1 cellular context compared by ENCODE assay signal in the genomic region with DNA sequence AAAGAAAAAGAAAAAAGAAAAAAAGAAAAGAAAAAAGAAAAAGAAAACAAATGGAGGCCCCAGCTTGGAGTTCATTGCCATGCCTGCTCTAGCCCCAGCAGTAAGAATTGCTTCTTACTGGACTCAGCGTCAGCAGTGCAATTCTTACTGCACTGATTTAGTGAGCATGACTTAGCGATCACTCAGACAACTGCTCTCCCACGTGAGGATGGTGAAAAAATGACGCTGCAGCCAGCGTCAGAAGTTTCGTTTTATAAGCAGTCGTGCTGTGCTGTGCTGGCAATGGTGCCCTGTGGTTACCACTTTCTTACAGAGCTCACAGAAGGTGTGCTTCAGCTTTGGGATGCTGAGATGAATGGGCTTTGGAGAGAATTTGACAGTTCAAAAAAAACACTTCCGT.
A peak's percentile ranks its signal among the peaks of the same experiment; 100 is the strongest.
TF ChIP-seq lines count a peak whose summit lies in the region.

No MANE protein-coding gene starts in this region.

TF ChIP-seq in K562, 482 proteins besides CTCF, POLR2A, EP300 and RAD21 (continued from another document):
- TF ChIP-seq CREM (IDR thresholded peaks at IDR 0.05; ENCODE audit: low read depth) (0 out of 2 replicates have a peak, but pooled peaks have one; percentile 31), KDM1A (IDR thresholded peaks at IDR 0.05) (peak; percentile 69 to 83), ATF1 (CRISPR knock-in tag; IDR thresholded peaks at IDR 0.05) (no peak), ATF1 (tag; IDR thresholded peaks at IDR 0.05) (peak; percentile 36; the same call in 1 of the 2 replicates)
- TF ChIP-seq, protein P1, sequence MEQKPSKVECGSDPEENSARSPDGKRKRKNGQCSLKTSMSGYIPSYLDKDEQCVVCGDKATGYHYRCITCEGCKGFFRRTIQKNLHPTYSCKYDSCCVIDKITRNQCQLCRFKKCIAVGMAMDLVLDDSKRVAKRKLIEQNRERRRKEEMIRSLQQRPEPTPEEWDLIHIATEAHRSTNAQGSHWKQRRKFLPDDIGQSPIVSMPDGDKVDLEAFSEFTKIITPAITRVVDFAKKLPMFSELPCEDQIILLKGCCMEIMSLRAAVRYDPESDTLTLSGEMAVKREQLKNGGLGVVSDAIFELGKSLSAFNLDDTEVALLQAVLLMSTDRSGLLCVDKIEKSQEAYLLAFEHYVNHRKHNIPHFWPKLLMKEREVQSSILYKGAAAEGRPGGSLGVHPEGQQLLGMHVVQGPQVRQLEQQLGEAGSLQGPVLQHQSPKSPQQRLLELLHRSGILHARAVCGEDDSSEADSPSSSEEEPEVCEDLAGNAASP (IDR thresholded peaks at IDR 0.05) = no peak
- TF ChIP-seq, protein P2, sequence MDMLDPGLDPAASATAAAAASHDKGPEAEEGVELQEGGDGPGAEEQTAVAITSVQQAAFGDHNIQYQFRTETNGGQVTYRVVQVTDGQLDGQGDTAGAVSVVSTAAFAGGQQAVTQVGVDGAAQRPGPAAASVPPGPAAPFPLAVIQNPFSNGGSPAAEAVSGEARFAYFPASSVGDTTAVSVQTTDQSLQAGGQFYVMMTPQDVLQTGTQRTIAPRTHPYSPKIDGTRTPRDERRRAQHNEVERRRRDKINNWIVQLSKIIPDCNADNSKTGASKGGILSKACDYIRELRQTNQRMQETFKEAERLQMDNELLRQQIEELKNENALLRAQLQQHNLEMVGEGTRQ (CRISPR knock-in tag; IDR thresholded peaks at IDR 0.05) = peak; percentile 42
